Comparison of ENCODE assay signal across 14 cellular contexts in genomic region chr13:25180795-25181537, GRCh38. TPM values are rescaled to one million over a fixed set of nuclear protein-coding genes. Genes with fewer than 3 reads are reported as not detected.
A peak's percentile ranks its signal among the peaks of the same experiment; 100 is the strongest.
DNase-seq lines count a peak whose midpoint lies in the region; ATAC-seq and TF ChIP-seq lines count a peak whose summit lies in the region.
"Had no signal": no experiment of that assay in that cellular context is flagged by ENCODE, and none has a peak within 500 bp of the region (broad histone marks: within the 10 kb centered on the region; RNA-seq: fewer than 3 reads in every experiment).

No MANE protein-coding gene starts in this region.

- H3K36me3 Mint-ChIP-seq in naive B cell, result peaks cover 0 to 4% of the 10 kb centered on the region in 2 donors
- no peaks in the 10 kb centered on the region for H3K36me3 Mint-ChIP-seq in natural killer cell

- no peak for DNase-seq in naive B cell
- DNase-seq in HT-29 (ENCODE audit: low spot score), result no peak
- DNase-seq in occipital lobe (lab: John Stamatoyannopoulos, UW), result no peak
- no peak for DNase-seq in natural killer cell
- no peak for DNase-seq in stimulated activated CD4-positive, alpha-beta T cell treated with anti-CD3 and anti-CD28 coated beads, Interleukin-12 subunit alpha, Interleukin-12 subunit beta, amount 100 ng/mL, for 4 hours
- DNase-seq: activated CD4-positive, alpha-beta T cell treated with anti-CD3 and anti-CD28 coated beads, Interleukin-2, amount 50 U/mL, for 48 hours; brain microvascular endothelial cell; IMR-90 had no signal

- H3K4me3 Mint-ChIP-seq in naive B cell (no peak overlapping the region), natural killer cell (no peak overlapping the region)

- intact Hi-C loops in natural killer cell (cut with micrococcal nuclease), result no loop called here

- H3K4me1 Mint-ChIP-seq in naive B cell, result peaks cover 0 to 23% (median 5%) of the 10 kb centered on the region in 3 donors
- peaks cover 0 to 6% of the 10 kb centered on the region in 2 donors for H3K4me1 Mint-ChIP-seq in natural killer cell

- ATAC-seq in GM18520 (IDR thresholded peaks at IDR 0.05; ENCODE audit: unreplicated experiment), result peak; percentile 52
- peak; percentile 69 for ATAC-seq in GM21737 (IDR thresholded peaks at IDR 0.05; ENCODE audit: unreplicated experiment)
- peak; percentile 73 for ATAC-seq in HG03439 (IDR thresholded peaks at IDR 0.05; ENCODE audit: unreplicated experiment)
- peak; percentile 52 to 78 for ATAC-seq in naive B cell (ENCODE audit: low read depth in 2 of 2)
- ATAC-seq in natural killer cell, result no peak
- ATAC-seq: gastroesophageal sphincter, Panc1 had no signal

- peaks cover 0 to 34% (median 1%) of the 10 kb centered on the region in 7 donors for H3K9me3 Mint-ChIP-seq in naive B cell
- H3K9me3 Mint-ChIP-seq in natural killer cell, result no peaks in the 10 kb centered on the region

- H3K27ac Mint-ChIP-seq in naive B cell, result peak overlapping the region in 4 of 6 donors; percentile 24 to 42 (median 36)
- no peak overlapping the region for H3K27ac Mint-ChIP-seq in natural killer cell

- H3K27me3 Mint-ChIP-seq in naive B cell (peaks cover 47 to 74% (median 50%) of the 10 kb centered on the region in 3 donors), natural killer cell (ENCODE audit: low read depth in 2 of 2) (peaks cover 10 to 27% of the 10 kb centered on the region in 2 donors)

- TF ChIP-seq CTCF in natural killer cell (IDR thresholded peaks at IDR 0.05), result no peak

RNA-seq across cellular contexts. Expression of gene AMER2, which starts 8.9 kb away (rescaled TPM):
- not detected for polyA plus RNA-seq in naive B cell (ENCODE audit: low read depth in 6 of 6)
- not detected in 2 replicates for total RNA-seq in HT-29 (2014; rRNA removed; shearing (Covaris generic))
- 161 TPM for total RNA-seq in occipital lobe
- not detected for total RNA-seq in natural killer cell
- total RNA-seq: IMR-90, myocyte had no signal
- polyA plus RNA-seq: IMR-90 had no signal

Comparison
In these comparisons a context has a peak if more than half of its experiments do, and no peak if none do; other contexts are left out.
1. ATAC-seq: peak in GM18520 (single experiment), GM21737 (single experiment), HG03439 (single experiment) and naive B cell (2 of 2); none in natural killer cell (0 of 3).
2. H3K27ac Mint-ChIP-seq: peak in naive B cell (4 of 6); none in natural killer cell (0 of 2).
3. RNA of gene AMER2, which starts 8.9 kb away (total RNA-seq): 161 TPM in occipital lobe (single experiment); not detected in HT-29 and not detected in natural killer cell; every median in the first group is over 100 times any median in the second.